In genomic region chr12:1662761-1663439, GRCh38 we compare ENCODE assay signal across 10 cellular contexts. TPM values are rescaled to one million over a fixed set of nuclear protein-coding genes. Genes with fewer than 3 reads are reported as not detected.
DNase-seq lines count a peak whose midpoint lies in the region; ATAC-seq and TF ChIP-seq lines count a peak whose summit lies in the region.
"Had no signal": no experiment of that assay in that cellular context is flagged by ENCODE, and none has a peak within 500 bp of the region (broad histone marks: within the 10 kb centered on the region; RNA-seq: fewer than 3 reads in every experiment).

No MANE protein-coding gene starts in this region.

- TF ChIP-seq CTCF in sigmoid colon (IDR thresholded peaks at IDR 0.05), result peak in 1 of 4 experiments; percentile 19

- H3K4me3 Mint-ChIP-seq in activated CD4-positive, alpha-beta T cell treated with anti-CD3 and anti-CD28 coated beads for 36 hours, result peak overlapping the region; percentile 69

- intact Hi-C loops in activated CD4-positive, alpha-beta T cell treated with anti-CD3 and anti-CD28 coated beads for 36 hours (cut with DNase I, micrococcal nuclease), result no loop called here
- intact Hi-C loops in left cardiac atrium (cut with DNase I), result no loop called here
- intact Hi-C loops in sigmoid colon (cut with DNase I), result loop anchor here (2.0 to 5.0 kb wide), 2 partner anchors 28 to 369 kb away; partner anchors contain the start of gene ADIPOR2

- no peak for ATAC-seq in activated CD4-positive, alpha-beta T cell treated with anti-CD3 and anti-CD28 coated beads for 36 hours
- ATAC-seq in left cardiac atrium (no peak), GM19463 (IDR thresholded peaks at IDR 0.05; ENCODE audit: unreplicated experiment) (no peak), HG03521 (IDR thresholded peaks at IDR 0.05; ENCODE audit: unreplicated experiment) (no peak)

- no peak for TF ChIP-seq POLR2A in sigmoid colon (IDR thresholded peaks at IDR 0.05)

- no peaks in the 10 kb centered on the region for H3K9me3 ChIP-seq in sigmoid colon

- DNase-seq in activated CD4-positive, alpha-beta T cell treated with anti-CD3 and anti-CD28 coated beads for 36 hours, result peak; percentile 45
- no peak for DNase-seq in activated CD4-positive, alpha-beta T cell treated with anti-CD3 and anti-CD28 coated beads for 1 hour
- peak; percentile 19 for DNase-seq in activated effector memory CD4-positive, alpha-beta T cell treated with Interleukin-2 at 50 U/mL for 16 hours
- peak; percentile 39 for DNase-seq in left cardiac atrium
- DNase-seq in sigmoid colon, result peak; percentile 78
- no peak for DNase-seq in DMS 273 treated with DMSO at 0.1 percent for 48 hours (lab: John Stamatoyannopoulos, UW)
- DNase-seq: DND-41 had no signal

- no peaks in the 10 kb centered on the region for H3K27me3 ChIP-seq in sigmoid colon

- H3K4me1 Mint-ChIP-seq in activated CD4-positive, alpha-beta T cell treated with anti-CD3 and anti-CD28 coated beads for 36 hours, result peaks cover 43% of the 10 kb centered on the region

- peak overlapping the region; percentile 81 for H3K27ac Mint-ChIP-seq in activated CD4-positive, alpha-beta T cell treated with anti-CD3 and anti-CD28 coated beads for 36 hours

- H3K9me3 Mint-ChIP-seq in activated CD4-positive, alpha-beta T cell treated with anti-CD3 and anti-CD28 coated beads for 36 hours (ENCODE audit: low read depth), result no peaks in the 10 kb centered on the region

- CTCF ChIA-PET in activated CD4-positive, alpha-beta T cell treated with anti-CD3 and anti-CD28 coated beads for 36 hours (lab: Charles Lee), result no interaction called here

- H3K27me3 Mint-ChIP-seq in activated CD4-positive, alpha-beta T cell treated with anti-CD3 and anti-CD28 coated beads for 36 hours, result no peaks in the 10 kb centered on the region

- POLR2A ChIA-PET in activated CD4-positive, alpha-beta T cell treated with anti-CD3 and anti-CD28 coated beads for 36 hours (lab: Charles Lee), result no interaction called here

- H3K4me1 ChIP-seq in sigmoid colon, result peaks cover 0 to 23% (median 13%) of the 10 kb centered on the region in 4 donors

- H3K36me3 ChIP-seq in sigmoid colon, result no peaks in the 10 kb centered on the region

- H3K4me3 ChIP-seq in sigmoid colon, result peak overlapping the region in 1 of 4 donors; percentile 5

- peak overlapping the region; percentile 48 to 71 (median 54) for H3K27ac ChIP-seq in sigmoid colon

- H3K36me3 Mint-ChIP-seq in activated CD4-positive, alpha-beta T cell treated with anti-CD3 and anti-CD28 coated beads for 36 hours (ENCODE audit: low read depth), result no peaks in the 10 kb centered on the region

- 15 to 41% methylated on average over 46 of the region's 46 CpGs for WGBS in sigmoid colon, 2 donors

- TF ChIP-seq EP300 in sigmoid colon (IDR thresholded peaks at IDR 0.05), result no peak

RNA-seq across cellular contexts. Expression of gene ADIPOR2, which starts 28.0 kb away (rescaled TPM):
- total RNA-seq in activated CD4-positive, alpha-beta T cell treated with anti-CD3 and anti-CD28 coated beads for 36 hours, result 10 to 100 TPM; 51.7 to 52.6 TPM
- total RNA-seq in left cardiac atrium (10 to 100 TPM; 50.3 to 53.1 TPM), sigmoid colon (10 to 100 TPM; 25.2 to 29.6 (median 27.9) TPM)
- polyA plus RNA-seq in sigmoid colon, result 10 to 100 TPM; 34.2 to 65.9 (median 41.6) TPM

RNA-seq across cellular contexts. Expression of gene WNT5B, which starts 33.9 kb away (rescaled TPM):
- total RNA-seq in activated CD4-positive, alpha-beta T cell treated with anti-CD3 and anti-CD28 coated beads for 36 hours, result not detected
- total RNA-seq in left cardiac atrium (1 to 10 TPM; 1.8 to 5.0 TPM), sigmoid colon (10 to 100 TPM in 3 of 4 donors, 1 to 10 TPM in 1; 8.4 to 72.3 (median 22.1) TPM)
- 1 to 10 TPM in 2 of 3 donors, under 1 TPM in 1; 0.69 to 3.5 (median 1.8) TPM for polyA plus RNA-seq in sigmoid colon
- total RNA-seq: activated CD8-positive, alpha-beta memory T cell treated with anti-CD3 and anti-CD28 coated beads for 36 hours had no signal

Comparison
In these comparisons a context has a peak if more than half of its experiments do, and no peak if none do; other contexts are left out.
1. DNase-seq: peak in activated CD4-positive, alpha-beta T cell treated with anti-CD3 and anti-CD28 coated beads for 36 hours (single experiment), activated effector memory CD4-positive, alpha-beta T cell treated with Interleukin-2 at 50 U/mL for 16 hours (single experiment), left cardiac atrium (single experiment) and sigmoid colon (single experiment); none in activated CD4-positive, alpha-beta T cell treated with anti-CD3 and anti-CD28 coated beads for 1 hour (single experiment) and DMS 273 treated with DMSO at 0.1 percent for 48 hours (single experiment).